In genomic region chr11:4041731-4042391, GRCh38 we compare ENCODE assay signal across 16 cellular contexts. TPM values are rescaled to one million over a fixed set of nuclear protein-coding genes. Genes with fewer than 3 reads are reported as not detected.
DNase-seq lines count a peak whose midpoint lies in the region; ATAC-seq, FAIRE-seq and TF ChIP-seq lines count a peak whose summit lies in the region.
"Had no signal": no experiment of that assay in that cellular context is flagged by ENCODE, and none has a peak within 500 bp of the region (broad histone marks: within the 10 kb centered on the region; RNA-seq: fewer than 3 reads in every experiment).

No MANE protein-coding gene starts in this region.

- no peak for TF ChIP-seq CTCF in CD4-positive, alpha-beta T cell (IDR thresholded peaks at IDR 0.05)
- no peak for TF ChIP-seq CTCF in cardiac fibroblast (IDR thresholded peaks at IDR 0.05; ENCODE audit: low read depth, low read length)
- TF ChIP-seq CTCF in tibial nerve (IDR thresholded peaks at IDR 0.05): no peak
- no peak for TF ChIP-seq CTCF in D721Med (IDR thresholded peaks at IDR 0.05; ENCODE audit: insufficient read depth, missing control alignments)
- TF ChIP-seq CTCF in WTC11 (IDR thresholded peaks at IDR 0.05): no peak

- peak overlapping the region; percentile 31 for H3K27ac Mint-ChIP-seq in CD4-positive, alpha-beta T cell
- peak overlapping the region in 5 of 9 donors; percentile 21 to 67 (median 44) for H3K27ac Mint-ChIP-seq in naive thymus-derived CD4-positive, alpha-beta T cell
- no peak overlapping the region for H3K27ac Mint-ChIP-seq in WTC11
- H3K27ac Mint-ChIP-seq: B cell had no signal

- TF ChIP-seq EP300 in tibial nerve (IDR thresholded peaks at IDR 0.05): no peak

- 88 to 90% methylated on average over 6 of the region's 6 CpGs for WGBS in tibial nerve, 2 donors

- no peaks in the 10 kb centered on the region for H3K27me3 ChIP-seq in CD4-positive, alpha-beta T cell (ENCODE audit: control insufficient read depth, insufficient read depth, low read length)
- H3K27me3 ChIP-seq in naive thymus-derived CD4-positive, alpha-beta T cell (ENCODE audit: control insufficient read depth in 2 of 2, insufficient read depth in 2 of 2, low read length in 2 of 2): no peaks in the 10 kb centered on the region
- no peaks in the 10 kb centered on the region for H3K27me3 ChIP-seq in tibial nerve

- POLR2A ChIA-PET in CD4-positive, alpha-beta T cell (lab: Charles Lee): interaction anchor here (0.6 to 1.4 kb wide), 2 partner anchors 8 to 94 kb away, joined by 3 read pairs; no protein-coding TSS in a partner anchor
- POLR2A ChIA-PET in naive thymus-derived CD4-positive, alpha-beta T cell (lab: Charles Lee): interaction anchor here (1.1 kb wide), 1 partner anchor 187 kb away, joined by 3 read pairs; the partner anchor contains the start of gene STIM1
- POLR2A ChIA-PET in WTC11 (lab: Charles Lee): no interaction called here

- peaks cover 53% of the 10 kb centered on the region for H3K4me1 Mint-ChIP-seq in CD4-positive, alpha-beta T cell (ENCODE audit: low read depth)
- peaks cover 29 to 69% (median 61%) of the 10 kb centered on the region in 7 donors for H3K4me1 Mint-ChIP-seq in naive thymus-derived CD4-positive, alpha-beta T cell
- no peaks in the 10 kb centered on the region for H3K4me1 Mint-ChIP-seq in WTC11

- H3K27ac ChIP-seq in CD4-positive, alpha-beta T cell (ENCODE audit: low read depth, low read length): no peak overlapping the region
- no peak overlapping the region for H3K27ac ChIP-seq in naive thymus-derived CD4-positive, alpha-beta T cell (ENCODE audit: low read depth, low read length)
- H3K27ac ChIP-seq in tibial nerve: no peak overlapping the region
- H3K27ac ChIP-seq: GM23248 had no signal

- no peaks in the 10 kb centered on the region for H3K9me3 Mint-ChIP-seq in CD4-positive, alpha-beta T cell
- no peaks in the 10 kb centered on the region for H3K9me3 Mint-ChIP-seq in naive thymus-derived CD4-positive, alpha-beta T cell
- H3K9me3 Mint-ChIP-seq in WTC11: peaks cover 5% of the 10 kb centered on the region
- H3K9me3 Mint-ChIP-seq: CD8-positive, alpha-beta T cell had no signal

- H3K4me3 ChIP-seq in cardiac fibroblast (replicated peaks in 1 of 2; ENCODE audit: low read depth in 2 of 2, low read length in 2 of 2): no peak overlapping the region
- H3K4me3 ChIP-seq in naive thymus-derived CD4-positive, alpha-beta T cell (ENCODE audit: low read length): no peak overlapping the region
- H3K4me3 ChIP-seq in tibial nerve: no peak overlapping the region
- H3K4me3 ChIP-seq: GM23248 had no signal

- H3K9me3 ChIP-seq in CD4-positive, alpha-beta T cell (ENCODE audit: control insufficient read depth, low read length): no peaks in the 10 kb centered on the region
- H3K9me3 ChIP-seq in naive thymus-derived CD4-positive, alpha-beta T cell (ENCODE audit: control insufficient read depth in 2 of 3, low read length in 3 of 3): no peaks in the 10 kb centered on the region
- no peaks in the 10 kb centered on the region for H3K9me3 ChIP-seq in tibial nerve

- no peaks in the 10 kb centered on the region for H3K27me3 Mint-ChIP-seq in CD4-positive, alpha-beta T cell
- no peaks in the 10 kb centered on the region for H3K27me3 Mint-ChIP-seq in naive thymus-derived CD4-positive, alpha-beta T cell
- H3K27me3 Mint-ChIP-seq in WTC11 (ENCODE audit: low read depth): no peaks in the 10 kb centered on the region
- H3K27me3 Mint-ChIP-seq: B cell had no signal

- intact Hi-C loops in CD4-positive, alpha-beta T cell (cut with DNase I, micrococcal nuclease): no loop called here
- intact Hi-C loops in naive thymus-derived CD4-positive, alpha-beta T cell (cut with micrococcal nuclease): no loop called here

- FAIRE-seq in D721Med (lab: Jason Lieb, UNC): no peak

- CTCF ChIA-PET in CD4-positive, alpha-beta T cell (lab: Charles Lee): interaction anchor here (1.6 kb wide), 1 partner anchor 192 kb away, joined by 3 read pairs; no protein-coding TSS in a partner anchor
- CTCF ChIA-PET in naive thymus-derived CD4-positive, alpha-beta T cell (lab: Charles Lee): interaction anchor here (0.7 to 1.6 kb wide), 4 partner anchors 20 to 114 kb away, joined by 3 to 6 read pairs (median 4); no protein-coding TSS in a partner anchor
- CTCF ChIA-PET in WTC11 (lab: Charles Lee): interaction anchor here (0.6 to 1.6 kb wide), 4 partner anchors 31 to 289 kb away, joined by 3 to 6 read pairs (median 4); no protein-coding TSS in a partner anchor

- DNase-seq in CD4-positive, alpha-beta T cell: no peak
- DNase-seq in NCI-H2196 (lab: John Stamatoyannopoulos, UW; ENCODE audit: unreplicated experiment) (peak; percentile 29), cardiac fibroblast (ENCODE audit: low read depth in 2 of 2) (peak; percentile 18 to 25), AG08395 (ENCODE audit: low spot score) (no peak), tibial nerve (ENCODE audit: low spot score in 2 of 2) (no peak), D721Med (ENCODE audit: insufficient read length, low spot score) (no peak), WTC11 (ENCODE audit: low spot score) (no peak)
- DNase-seq in naive thymus-derived CD4-positive, alpha-beta T cell: no peak
- DNase-seq: CD8-positive, alpha-beta T cell; GM23248; NCI-H1048; NCI-H146; NCI-H2107; NCI-H82 had no signal

- no peak for TF ChIP-seq POLR2A in tibial nerve (IDR thresholded peaks at IDR 0.05)

- H3K4me1 ChIP-seq in naive thymus-derived CD4-positive, alpha-beta T cell (ENCODE audit: control insufficient read depth in 2 of 2, insufficient read depth in 2 of 2, low read length in 2 of 2): no peaks in the 10 kb centered on the region
- H3K4me1 ChIP-seq in tibial nerve: peaks cover 0 to 28% (median 13%) of the 10 kb centered on the region in 4 donors

- ATAC-seq in CD4-positive, alpha-beta T cell (ENCODE audit: poor library complexity): no peak
- ATAC-seq in naive thymus-derived CD4-positive, alpha-beta T cell: no peak
- ATAC-seq in WTC11: no peak
- ATAC-seq: CD8-positive, alpha-beta T cell; Right ventricle myocardium inferior had no signal

- no peak overlapping the region for H3K4me3 Mint-ChIP-seq in CD4-positive, alpha-beta T cell
- H3K4me3 Mint-ChIP-seq in naive thymus-derived CD4-positive, alpha-beta T cell: no peak overlapping the region
- no peak overlapping the region for H3K4me3 Mint-ChIP-seq in WTC11
- H3K4me3 Mint-ChIP-seq: B cell; CD8-positive, alpha-beta T cell had no signal

- no peaks in the 10 kb centered on the region for H3K36me3 ChIP-seq in naive thymus-derived CD4-positive, alpha-beta T cell (ENCODE audit: control insufficient read depth in 2 of 3, insufficient read depth in 3 of 3, low read length in 3 of 3)
- no peaks in the 10 kb centered on the region for H3K36me3 ChIP-seq in tibial nerve

- H3K36me3 Mint-ChIP-seq in CD4-positive, alpha-beta T cell (ENCODE audit: low read depth): peaks cover 20% of the 10 kb centered on the region
- H3K36me3 Mint-ChIP-seq in naive thymus-derived CD4-positive, alpha-beta T cell: peaks cover 0 to 18% (median 13%) of the 10 kb centered on the region in 5 donors
- H3K36me3 Mint-ChIP-seq in WTC11: no peaks in the 10 kb centered on the region

TF ChIP-seq in WTC11, 78 proteins besides CTCF, POLR2A, EP300 and RAD21 (continues in another document):
- no peak for TF ChIP-seq ATF1 (CRISPR knock-in tag; IDR thresholded peaks at IDR 0.05)
- TF ChIP-seq TEAD4 (CRISPR knock-in tag; IDR thresholded peaks at IDR 0.05): no peak
- no peak for TF ChIP-seq NR2C2 (CRISPR knock-in tag; IDR thresholded peaks at IDR 0.05)
- no peak for TF ChIP-seq IRF2 (CRISPR knock-in tag; IDR thresholded peaks at IDR 0.05; ENCODE audit: borderline replicate concordance, low read depth)
- TF ChIP-seq ETV6 (CRISPR knock-in tag; IDR thresholded peaks at IDR 0.05): no peak
- TF ChIP-seq ATF2 (CRISPR knock-in tag; IDR thresholded peaks at IDR 0.05; ENCODE audit: borderline replicate concordance, low read depth): no peak
- no peak for TF ChIP-seq KAT7 (CRISPR knock-in tag; IDR thresholded peaks at IDR 0.05; ENCODE audit: borderline replicate concordance)
- TF ChIP-seq ZNF281 (CRISPR knock-in tag; IDR thresholded peaks at IDR 0.05): no peak
- TF ChIP-seq NR1H2 (CRISPR knock-in tag; IDR thresholded peaks at IDR 0.05): no peak
- no peak for TF ChIP-seq RELA (CRISPR knock-in tag; IDR thresholded peaks at IDR 0.05; ENCODE audit: borderline replicate concordance)

RNA-seq across cellular contexts. Expression of gene RRM1, which starts 52.7 kb away (rescaled TPM):
- 10 to 100 TPM; 64.7 to 73.1 TPM for total RNA-seq in CD4-positive, alpha-beta T cell
- 100 to 1,000 TPM in 1 of 5 experiments, 10 to 100 TPM in 4; 33.6 to 140 (median 40.3) TPM for total RNA-seq in naive thymus-derived CD4-positive, alpha-beta T cell
- polyA plus RNA-seq in naive thymus-derived CD4-positive, alpha-beta T cell: 10 to 100 TPM; 36.2 to 36.6 TPM
- total RNA-seq in tibial nerve (10 to 100 TPM; 23.3 to 35.2 (median 31.5) TPM), WTC11 (2021) (84.8 to 90.6 TPM (median 88.8 TPM) in 3 replicates)

Comparison
In these comparisons a context has a peak if more than half of its experiments do, and no peak if none do; other contexts are left out.
1. DNase-seq: peak in NCI-H2196 (single experiment) and cardiac fibroblast (2 of 2); none in CD4-positive, alpha-beta T cell (0 of 10), naive thymus-derived CD4-positive, alpha-beta T cell (0 of 9), AG08395 (single experiment), tibial nerve (0 of 2), D721Med (single experiment) and WTC11 (single experiment).